1 cellular context compared by ENCODE assay signal in the genomic region with DNA sequence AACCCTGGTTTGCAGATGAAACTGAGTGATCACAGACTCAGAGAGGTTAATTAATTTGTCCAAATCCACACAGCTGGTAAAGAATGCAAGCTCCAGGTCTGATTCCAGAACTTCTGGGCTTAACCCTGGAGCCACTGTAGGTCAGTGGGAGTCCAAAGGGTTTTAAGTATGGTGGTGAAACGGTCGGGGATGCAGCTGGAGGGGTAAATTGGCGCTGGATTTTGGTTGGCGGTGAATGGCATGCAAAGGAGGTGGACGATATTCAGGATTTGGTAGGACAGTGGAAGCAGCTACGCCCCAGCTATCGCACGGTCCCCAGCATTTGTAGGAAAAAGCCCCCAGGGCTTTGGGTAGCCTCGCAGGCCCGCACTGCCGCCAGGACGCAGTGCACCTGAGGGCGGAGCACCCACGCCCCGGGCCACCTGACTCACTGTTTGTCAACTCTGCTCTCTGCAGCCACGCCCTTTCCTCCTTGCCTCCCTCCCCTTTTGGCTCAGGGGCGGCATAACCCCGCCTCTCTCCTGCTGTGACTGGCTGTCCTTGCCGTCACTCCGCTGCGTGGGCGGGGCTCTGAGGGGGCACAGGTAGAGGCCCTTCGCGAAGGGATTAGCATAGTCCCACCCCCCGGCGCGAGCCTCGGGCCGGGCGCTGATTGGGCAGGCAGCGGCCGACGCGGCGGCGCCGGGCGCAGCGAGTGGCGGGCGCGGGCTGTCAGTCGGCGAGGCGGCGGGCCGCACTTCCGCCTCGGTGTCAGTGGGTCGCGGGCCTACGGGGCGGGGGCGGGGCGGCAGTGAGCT.
A peak's percentile ranks its signal among the peaks of the same experiment; 100 is the strongest.
TF ChIP-seq lines count a peak whose summit lies in the region.

A gene (plus strand): TSS at position 750 of the 797 bp plus-strand sequence. CDS start 17,664 bp downstream, outside the sequence.

TF ChIP-seq in HepG2, 621 proteins besides CTCF, POLR2A, EP300 and RAD21 (continued from another document and continues in another):
- TF ChIP-seq, protein P1, sequence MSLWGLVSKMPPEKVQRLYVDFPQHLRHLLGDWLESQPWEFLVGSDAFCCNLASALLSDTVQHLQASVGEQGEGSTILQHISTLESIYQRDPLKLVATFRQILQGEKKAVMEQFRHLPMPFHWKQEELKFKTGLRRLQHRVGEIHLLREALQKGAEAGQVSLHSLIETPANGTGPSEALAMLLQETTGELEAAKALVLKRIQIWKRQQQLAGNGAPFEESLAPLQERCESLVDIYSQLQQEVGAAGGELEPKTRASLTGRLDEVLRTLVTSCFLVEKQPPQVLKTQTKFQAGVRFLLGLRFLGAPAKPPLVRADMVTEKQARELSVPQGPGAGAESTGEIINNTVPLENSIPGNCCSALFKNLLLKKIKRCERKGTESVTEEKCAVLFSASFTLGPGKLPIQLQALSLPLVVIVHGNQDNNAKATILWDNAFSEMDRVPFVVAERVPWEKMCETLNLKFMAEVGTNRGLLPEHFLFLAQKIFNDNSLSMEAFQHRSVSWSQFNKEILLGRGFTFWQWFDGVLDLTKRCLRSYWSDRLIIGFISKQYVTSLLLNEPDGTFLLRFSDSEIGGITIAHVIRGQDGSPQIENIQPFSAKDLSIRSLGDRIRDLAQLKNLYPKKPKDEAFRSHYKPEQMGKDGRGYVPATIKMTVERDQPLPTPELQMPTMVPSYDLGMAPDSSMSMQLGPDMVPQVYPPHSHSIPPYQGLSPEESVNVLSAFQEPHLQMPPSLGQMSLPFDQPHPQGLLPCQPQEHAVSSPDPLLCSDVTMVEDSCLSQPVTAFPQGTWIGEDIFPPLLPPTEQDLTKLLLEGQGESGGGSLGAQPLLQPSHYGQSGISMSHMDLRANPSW (CRISPR knock-in tag; IDR thresholded peaks at IDR 0.05; ENCODE audit: borderline replicate concordance): 0 out of 2 replicates have a peak, but pooled peaks have one; percentile 5
- TF ChIP-seq ZNF431 (CRISPR knock-in tag; IDR thresholded peaks at IDR 0.05; ENCODE audit: borderline replicate concordance, low read depth): 0 out of 2 replicates have a peak, but pooled peaks have one; percentile 0
- no peak for TF ChIP-seq ZNF20 (CRISPR knock-in tag; IDR thresholded peaks at IDR 0.05)
- TF ChIP-seq TAF15 (IDR thresholded peaks at IDR 0.05; ENCODE audit: low read depth, low read length, poor library complexity, severe bottlenecking): peak; percentile 69
- TF ChIP-seq, protein P2, sequence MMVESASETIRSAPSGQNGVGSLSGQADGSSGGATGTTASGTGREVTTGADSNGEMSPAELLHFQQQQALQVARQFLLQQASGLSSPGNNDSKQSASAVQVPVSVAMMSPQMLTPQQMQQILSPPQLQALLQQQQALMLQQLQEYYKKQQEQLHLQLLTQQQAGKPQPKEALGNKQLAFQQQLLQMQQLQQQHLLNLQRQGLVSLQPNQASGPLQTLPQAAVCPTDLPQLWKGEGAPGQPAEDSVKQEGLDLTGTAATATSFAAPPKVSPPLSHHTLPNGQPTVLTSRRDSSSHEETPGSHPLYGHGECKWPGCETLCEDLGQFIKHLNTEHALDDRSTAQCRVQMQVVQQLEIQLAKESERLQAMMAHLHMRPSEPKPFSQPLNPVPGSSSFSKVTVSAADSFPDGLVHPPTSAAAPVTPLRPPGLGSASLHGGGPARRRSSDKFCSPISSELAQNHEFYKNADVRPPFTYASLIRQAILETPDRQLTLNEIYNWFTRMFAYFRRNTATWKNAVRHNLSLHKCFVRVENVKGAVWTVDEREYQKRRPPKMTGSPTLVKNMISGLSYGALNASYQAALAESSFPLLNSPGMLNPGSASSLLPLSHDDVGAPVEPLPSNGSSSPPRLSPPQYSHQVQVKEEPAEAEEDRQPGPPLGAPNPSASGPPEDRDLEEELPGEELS (CRISPR knock-in tag; IDR thresholded peaks at IDR 0.05): peak; percentile 90
- TF ChIP-seq, protein P3, sequence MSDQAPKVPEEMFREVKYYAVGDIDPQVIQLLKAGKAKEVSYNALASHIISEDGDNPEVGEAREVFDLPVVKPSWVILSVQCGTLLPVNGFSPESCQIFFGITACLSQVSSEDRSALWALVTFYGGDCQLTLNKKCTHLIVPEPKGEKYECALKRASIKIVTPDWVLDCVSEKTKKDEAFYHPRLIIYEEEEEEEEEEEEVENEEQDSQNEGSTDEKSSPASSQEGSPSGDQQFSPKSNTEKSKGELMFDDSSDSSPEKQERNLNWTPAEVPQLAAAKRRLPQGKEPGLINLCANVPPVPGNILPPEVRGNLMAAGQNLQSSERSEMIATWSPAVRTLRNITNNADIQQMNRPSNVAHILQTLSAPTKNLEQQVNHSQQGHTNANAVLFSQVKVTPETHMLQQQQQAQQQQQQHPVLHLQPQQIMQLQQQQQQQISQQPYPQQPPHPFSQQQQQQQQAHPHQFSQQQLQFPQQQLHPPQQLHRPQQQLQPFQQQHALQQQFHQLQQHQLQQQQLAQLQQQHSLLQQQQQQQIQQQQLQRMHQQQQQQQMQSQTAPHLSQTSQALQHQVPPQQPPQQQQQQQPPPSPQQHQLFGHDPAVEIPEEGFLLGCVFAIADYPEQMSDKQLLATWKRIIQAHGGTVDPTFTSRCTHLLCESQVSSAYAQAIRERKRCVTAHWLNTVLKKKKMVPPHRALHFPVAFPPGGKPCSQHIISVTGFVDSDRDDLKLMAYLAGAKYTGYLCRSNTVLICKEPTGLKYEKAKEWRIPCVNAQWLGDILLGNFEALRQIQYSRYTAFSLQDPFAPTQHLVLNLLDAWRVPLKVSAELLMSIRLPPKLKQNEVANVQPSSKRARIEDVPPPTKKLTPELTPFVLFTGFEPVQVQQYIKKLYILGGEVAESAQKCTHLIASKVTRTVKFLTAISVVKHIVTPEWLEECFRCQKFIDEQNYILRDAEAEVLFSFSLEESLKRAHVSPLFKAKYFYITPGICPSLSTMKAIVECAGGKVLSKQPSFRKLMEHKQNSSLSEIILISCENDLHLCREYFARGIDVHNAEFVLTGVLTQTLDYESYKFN (CRISPR knock-in tag; conservative IDR thresholded peaks at IDR 0.05): peak; percentile 45
- TF ChIP-seq, protein P4, sequence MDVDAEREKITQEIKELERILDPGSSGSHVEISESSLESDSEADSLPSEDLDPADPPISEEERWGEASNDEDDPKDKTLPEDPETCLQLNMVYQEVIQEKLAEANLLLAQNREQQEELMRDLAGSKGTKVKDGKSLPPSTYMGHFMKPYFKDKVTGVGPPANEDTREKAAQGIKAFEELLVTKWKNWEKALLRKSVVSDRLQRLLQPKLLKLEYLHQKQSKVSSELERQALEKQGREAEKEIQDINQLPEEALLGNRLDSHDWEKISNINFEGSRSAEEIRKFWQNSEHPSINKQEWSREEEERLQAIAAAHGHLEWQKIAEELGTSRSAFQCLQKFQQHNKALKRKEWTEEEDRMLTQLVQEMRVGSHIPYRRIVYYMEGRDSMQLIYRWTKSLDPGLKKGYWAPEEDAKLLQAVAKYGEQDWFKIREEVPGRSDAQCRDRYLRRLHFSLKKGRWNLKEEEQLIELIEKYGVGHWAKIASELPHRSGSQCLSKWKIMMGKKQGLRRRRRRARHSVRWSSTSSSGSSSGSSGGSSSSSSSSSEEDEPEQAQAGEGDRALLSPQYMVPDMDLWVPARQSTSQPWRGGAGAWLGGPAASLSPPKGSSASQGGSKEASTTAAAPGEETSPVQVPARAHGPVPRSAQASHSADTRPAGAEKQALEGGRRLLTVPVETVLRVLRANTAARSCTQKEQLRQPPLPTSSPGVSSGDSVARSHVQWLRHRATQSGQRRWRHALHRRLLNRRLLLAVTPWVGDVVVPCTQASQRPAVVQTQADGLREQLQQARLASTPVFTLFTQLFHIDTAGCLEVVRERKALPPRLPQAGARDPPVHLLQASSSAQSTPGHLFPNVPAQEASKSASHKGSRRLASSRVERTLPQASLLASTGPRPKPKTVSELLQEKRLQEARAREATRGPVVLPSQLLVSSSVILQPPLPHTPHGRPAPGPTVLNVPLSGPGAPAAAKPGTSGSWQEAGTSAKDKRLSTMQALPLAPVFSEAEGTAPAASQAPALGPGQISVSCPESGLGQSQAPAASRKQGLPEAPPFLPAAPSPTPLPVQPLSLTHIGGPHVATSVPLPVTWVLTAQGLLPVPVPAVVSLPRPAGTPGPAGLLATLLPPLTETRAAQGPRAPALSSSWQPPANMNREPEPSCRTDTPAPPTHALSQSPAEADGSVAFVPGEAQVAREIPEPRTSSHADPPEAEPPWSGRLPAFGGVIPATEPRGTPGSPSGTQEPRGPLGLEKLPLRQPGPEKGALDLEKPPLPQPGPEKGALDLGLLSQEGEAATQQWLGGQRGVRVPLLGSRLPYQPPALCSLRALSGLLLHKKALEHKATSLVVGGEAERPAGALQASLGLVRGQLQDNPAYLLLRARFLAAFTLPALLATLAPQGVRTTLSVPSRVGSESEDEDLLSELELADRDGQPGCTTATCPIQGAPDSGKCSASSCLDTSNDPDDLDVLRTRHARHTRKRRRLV (CRISPR knock-in tag; IDR thresholded peaks at IDR 0.05): peak; percentile 57; the same call in 1 of the 2 replicates
- peak; percentile 91 for TF ChIP-seq XRCC5 (optimal IDR thresholded peaks at IDR 0.05; ENCODE audit: low read length)
- peak; percentile 97; the same call in 1 of the 2 replicates for TF ChIP-seq FOXK1 (CRISPR knock-in tag; IDR thresholded peaks at IDR 0.05; ENCODE audit: borderline replicate concordance, low read depth)
- no peak; the same call in 1 of the 2 replicates for TF ChIP-seq CBX5 (CRISPR knock-in tag; IDR thresholded peaks at IDR 0.05; ENCODE audit: borderline replicate concordance)
- no peak for TF ChIP-seq NONO (IDR thresholded peaks at IDR 0.05)
- no peak; the same call in 1 of the 2 replicates for TF ChIP-seq NONO (CRISPR knock-in tag; conservative IDR thresholded peaks at IDR 0.05)
- TF ChIP-seq ZNF792 (CRISPR knock-in tag; IDR thresholded peaks at IDR 0.05): peak; percentile 60; the same call in 1 of the 2 replicates
- TF ChIP-seq ZNF510 (CRISPR knock-in tag; IDR thresholded peaks at IDR 0.05; ENCODE audit: low read depth): no peak
- TF ChIP-seq TCF7L2 (IDR thresholded peaks at IDR 0.05; ENCODE audit: low read depth, low read length): no peak
- no peak for TF ChIP-seq ZBTB1 (CRISPR knock-in tag; IDR thresholded peaks at IDR 0.05; ENCODE audit: borderline replicate concordance)
- TF ChIP-seq, protein P5, sequence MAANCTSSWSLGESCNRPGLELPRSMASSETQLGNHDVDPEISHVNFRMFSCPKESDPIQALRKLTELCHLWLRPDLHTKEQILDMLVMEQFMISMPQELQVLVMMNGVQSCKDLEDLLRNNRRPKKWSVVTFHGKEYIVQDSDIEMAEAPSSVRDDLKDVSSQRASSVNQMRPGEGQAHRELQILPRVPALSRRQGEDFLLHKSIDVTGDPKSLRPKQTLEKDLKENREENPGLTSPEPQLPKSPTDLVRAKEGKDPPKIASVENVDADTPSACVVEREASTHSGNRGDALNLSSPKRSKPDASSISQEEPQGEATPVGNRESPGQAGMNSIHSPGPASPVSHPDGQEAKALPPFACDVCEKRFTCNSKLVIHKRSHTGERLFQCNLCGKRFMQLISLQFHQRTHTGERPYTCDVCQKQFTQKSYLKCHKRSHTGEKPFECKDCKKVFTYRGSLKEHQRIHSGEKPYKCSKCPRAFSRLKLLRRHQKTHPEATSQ (CRISPR knock-in tag; IDR thresholded peaks at IDR 0.05; ENCODE audit: borderline replicate concordance): no peak
- TF ChIP-seq ZKSCAN5 (CRISPR knock-in tag; IDR thresholded peaks at IDR 0.05): no peak
- TF ChIP-seq, protein P6, sequence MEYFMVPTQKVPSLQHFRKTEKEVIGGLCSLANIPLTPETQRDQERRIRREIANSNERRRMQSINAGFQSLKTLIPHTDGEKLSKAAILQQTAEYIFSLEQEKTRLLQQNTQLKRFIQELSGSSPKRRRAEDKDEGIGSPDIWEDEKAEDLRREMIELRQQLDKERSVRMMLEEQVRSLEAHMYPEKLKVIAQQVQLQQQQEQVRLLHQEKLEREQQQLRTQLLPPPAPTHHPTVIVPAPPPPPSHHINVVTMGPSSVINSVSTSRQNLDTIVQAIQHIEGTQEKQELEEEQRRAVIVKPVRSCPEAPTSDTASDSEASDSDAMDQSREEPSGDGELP (IDR thresholded peaks at IDR 0.05; ENCODE audit: borderline replicate concordance, low read depth): peak; percentile 93; the same call in 1 of the 2 replicates
- TF ChIP-seq IRF2 (CRISPR knock-in tag; IDR thresholded peaks at IDR 0.05): peak; percentile 66; the same call in 1 of the 2 replicates
- peak; percentile 55; the same call in 1 of the 2 replicates for TF ChIP-seq CEBPB (IDR thresholded peaks at IDR 0.05; ENCODE audit: borderline replicate concordance, low read depth, low read length)
- no peak for TF ChIP-seq MZF1 (CRISPR knock-in tag; IDR thresholded peaks at IDR 0.05; ENCODE audit: borderline replicate concordance)
- TF ChIP-seq ZNF547 (CRISPR knock-in tag; IDR thresholded peaks at IDR 0.05): peak; percentile 74; the same call in 1 of the 2 replicates
- peak; percentile 20; the same call in 1 of the 2 replicates for TF ChIP-seq GATAD2A (CRISPR knock-in tag; IDR thresholded peaks at IDR 0.05)
- TF ChIP-seq PITX1 (CRISPR knock-in tag; IDR thresholded peaks at IDR 0.05): peak; percentile 91
- TF ChIP-seq PAF1 (CRISPR knock-in tag; IDR thresholded peaks at IDR 0.05): no peak
- TF ChIP-seq, protein P7, sequence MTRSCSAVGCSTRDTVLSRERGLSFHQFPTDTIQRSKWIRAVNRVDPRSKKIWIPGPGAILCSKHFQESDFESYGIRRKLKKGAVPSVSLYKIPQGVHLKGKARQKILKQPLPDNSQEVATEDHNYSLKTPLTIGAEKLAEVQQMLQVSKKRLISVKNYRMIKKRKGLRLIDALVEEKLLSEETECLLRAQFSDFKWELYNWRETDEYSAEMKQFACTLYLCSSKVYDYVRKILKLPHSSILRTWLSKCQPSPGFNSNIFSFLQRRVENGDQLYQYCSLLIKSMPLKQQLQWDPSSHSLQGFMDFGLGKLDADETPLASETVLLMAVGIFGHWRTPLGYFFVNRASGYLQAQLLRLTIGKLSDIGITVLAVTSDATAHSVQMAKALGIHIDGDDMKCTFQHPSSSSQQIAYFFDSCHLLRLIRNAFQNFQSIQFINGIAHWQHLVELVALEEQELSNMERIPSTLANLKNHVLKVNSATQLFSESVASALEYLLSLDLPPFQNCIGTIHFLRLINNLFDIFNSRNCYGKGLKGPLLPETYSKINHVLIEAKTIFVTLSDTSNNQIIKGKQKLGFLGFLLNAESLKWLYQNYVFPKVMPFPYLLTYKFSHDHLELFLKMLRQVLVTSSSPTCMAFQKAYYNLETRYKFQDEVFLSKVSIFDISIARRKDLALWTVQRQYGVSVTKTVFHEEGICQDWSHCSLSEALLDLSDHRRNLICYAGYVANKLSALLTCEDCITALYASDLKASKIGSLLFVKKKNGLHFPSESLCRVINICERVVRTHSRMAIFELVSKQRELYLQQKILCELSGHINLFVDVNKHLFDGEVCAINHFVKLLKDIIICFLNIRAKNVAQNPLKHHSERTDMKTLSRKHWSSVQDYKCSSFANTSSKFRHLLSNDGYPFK (CRISPR knock-in tag; IDR thresholded peaks at IDR 0.05; ENCODE audit: borderline replicate concordance): peak; percentile 85
- 0 out of 2 replicates have a peak, but pooled peaks have one; percentile 45 for TF ChIP-seq NCOR1 (IDR thresholded peaks at IDR 0.05; ENCODE audit: borderline replicate concordance, low read length)
